12 cellular contexts compared by ENCODE assay signal in the genomic region with DNA sequence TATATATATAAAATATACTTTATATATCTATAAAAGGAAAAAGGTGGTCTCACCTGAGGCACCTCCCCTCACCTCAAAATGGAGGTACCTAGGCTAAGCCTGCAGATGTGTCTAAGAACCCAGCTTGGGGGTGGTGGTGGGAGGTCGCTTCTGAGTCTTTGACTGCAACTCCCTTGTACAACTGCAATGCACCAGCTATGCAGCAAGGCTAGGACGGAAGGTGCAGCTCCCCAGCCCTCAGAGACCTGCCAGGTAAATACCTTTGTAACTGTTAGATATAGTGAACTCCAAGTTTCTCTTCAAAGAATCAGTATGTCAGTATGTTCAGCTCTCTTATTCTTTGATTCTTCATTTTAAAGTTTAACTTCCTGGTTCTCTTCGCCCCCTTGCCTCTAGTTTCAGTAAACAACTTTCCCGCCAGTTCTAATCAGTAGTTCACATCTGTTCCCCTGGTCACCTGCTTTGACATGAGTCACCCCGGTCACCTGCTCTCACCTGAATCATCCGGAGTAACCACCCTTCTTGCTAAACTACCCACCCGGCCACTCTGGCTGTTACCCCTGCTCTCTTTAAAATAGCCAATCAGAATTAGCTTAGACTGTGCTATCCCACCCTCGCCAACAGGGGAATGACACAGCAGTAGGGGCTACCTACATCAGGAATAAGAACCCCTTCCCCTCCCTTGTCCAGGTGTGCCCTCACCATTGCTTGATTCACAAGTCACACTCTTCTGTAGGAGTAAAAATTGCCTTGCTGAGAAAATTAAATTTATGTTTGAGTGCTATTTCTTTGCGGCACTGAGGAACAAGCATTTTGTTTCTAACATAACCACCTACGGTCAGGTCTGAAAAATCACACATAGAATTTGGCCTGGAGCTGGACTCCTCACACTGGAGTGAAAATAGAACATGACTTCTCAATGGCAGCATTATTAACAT. TPM values are rescaled to one million over a fixed set of nuclear protein-coding genes. Genes with fewer than 3 reads are reported as not detected.
DNase-seq lines count a peak whose midpoint lies in the region; ATAC-seq, FAIRE-seq and TF ChIP-seq lines count a peak whose summit lies in the region.
"Had no signal": no experiment of that assay in that cellular context is flagged by ENCODE, and none has a peak within 500 bp of the region (broad histone marks: within the 10 kb centered on the region; RNA-seq: fewer than 3 reads in every experiment).

No MANE protein-coding gene starts in this region.

- TF ChIP-seq RAD21 in A549 (conservative IDR thresholded peaks at IDR 0.05 in 1 of 2, IDR thresholded peaks at IDR 0.05 in 1 of 2), result no peak
- TF ChIP-seq RAD21 in HCT116 (IDR thresholded peaks at IDR 0.05; ENCODE audit: low read depth), result no peak

- H3K27me3 Mint-ChIP-seq in endodermal cell (ENCODE audit: insufficient read depth) (no peaks in the 10 kb centered on the region), osteocyte (ENCODE audit: unreplicated experiment) (no peaks in the 10 kb centered on the region), neural progenitor cell (ENCODE audit: insufficient read depth, low read depth) (peaks cover 5% of the 10 kb centered on the region)

- H3K36me3 ChIP-seq in HCT116 (ENCODE audit: control insufficient read depth in 1 of 2, insufficient read depth in 2 of 2, low read length in 2 of 2) (no peaks in the 10 kb centered on the region), endodermal cell (ENCODE audit: control insufficient read depth, insufficient read depth, low read length) (no peaks in the 10 kb centered on the region), neural progenitor cell (no peaks in the 10 kb centered on the region), PC-9 (ENCODE audit: low read depth) (no peaks in the 10 kb centered on the region)
- H3K36me3 ChIP-seq: HAP-1 had no signal

- H3K9me2 ChIP-seq in HCT116 (ENCODE audit: insufficient read depth) (no peaks in the 10 kb centered on the region), PC-9 (ENCODE audit: insufficient read depth) (no peaks in the 10 kb centered on the region)

- H3K9me3 ChIP-seq in A549, result peaks cover 20% of the 10 kb centered on the region
- peaks cover 9 to 10% of the 10 kb centered on the region in 2 experiments; a peak in 2 of 4 replicates for H3K9me3 ChIP-seq in HCT116 (ENCODE audit: control insufficient read depth in 1 of 2, insufficient read depth in 1 of 2, low read depth in 1 of 2, low read length in 2 of 2)
- peaks cover 23% of the 10 kb centered on the region for H3K9me3 ChIP-seq in endodermal cell (ENCODE audit: control insufficient read depth, low read length)
- no peaks in the 10 kb centered on the region for H3K9me3 ChIP-seq in neural progenitor cell (ENCODE audit: low read depth)
- H3K9me3 ChIP-seq in PC-9 (ENCODE audit: insufficient read depth, low read depth), result peaks cover 20% of the 10 kb centered on the region; the same call in 1 of the 2 replicates

- H3K27ac ChIP-seq in A549, result peak overlapping the region; percentile 74 to 85; a peak in 3 of 6 replicates
- no peak overlapping the region for H3K27ac ChIP-seq in HCT116 (ENCODE audit: low read depth, low read length)
- no peak overlapping the region for H3K27ac ChIP-seq in endodermal cell (ENCODE audit: low read depth, low read length)
- H3K27ac ChIP-seq in neural progenitor cell, result no peak overlapping the region
- no peak overlapping the region for H3K27ac ChIP-seq in PC-9

- TF ChIP-seq POLR2A in A549 (IDR thresholded peaks at IDR 0.05; ENCODE audit: low read length), result no peak
- no peak for TF ChIP-seq POLR2A in HCT116 (IDR thresholded peaks at IDR 0.05; ENCODE audit: borderline replicate concordance, extremely low read depth, insufficient read depth, insufficient read length)

- H3K27me3 ChIP-seq in HCT116 (ENCODE audit: insufficient read depth, low read length), result no peaks in the 10 kb centered on the region
- H3K27me3 ChIP-seq in endodermal cell (ENCODE audit: control insufficient read depth, insufficient read depth, low read length, poor library complexity, severe bottlenecking), result no peaks in the 10 kb centered on the region
- no peaks in the 10 kb centered on the region for H3K27me3 ChIP-seq in neural progenitor cell
- no peaks in the 10 kb centered on the region for H3K27me3 ChIP-seq in PC-9 (ENCODE audit: insufficient read depth, low read depth)

- no peak overlapping the region for H3K4me3 Mint-ChIP-seq in endodermal cell
- no peak overlapping the region for H3K4me3 Mint-ChIP-seq in osteocyte (ENCODE audit: unreplicated experiment)
- no peak overlapping the region for H3K4me3 Mint-ChIP-seq in neural progenitor cell

- DNase-seq in A549 (ENCODE audit: low read depth in 1 of 2, low spot score in 1 of 2) (no peak), HCT116 (ENCODE audit: low read depth, low spot score) (no peak), endodermal cell (peak; percentile 83), osteocyte (ENCODE audit: extremely low spot score, unreplicated experiment) (no peak), germinal center (ENCODE audit: low spot score) (no peak), neural progenitor cell (ENCODE audit: low spot score) (no peak), PC-9 (no peak)
- DNase-seq: NCI-H1417 treated with DMSO at 0.1 percent for 48 hours, NCI-H1930 had no signal

- H4K20me1 ChIP-seq in HCT116 (ENCODE audit: insufficient read depth) (no peaks in the 10 kb centered on the region), neural progenitor cell (ENCODE audit: low read depth) (no peaks in the 10 kb centered on the region), PC-9 (ENCODE audit: insufficient read depth) (no peaks in the 10 kb centered on the region)

- BruUV-seq in HCT116 (replicated peaks; lab: Mats Ljungman, UMichigan) (no TSS peak), PC-9 (replicated peaks; lab: Mats Ljungman, UMichigan) (no TSS peak)

- RAD21 ChIA-PET in HCT116 (lab: Charles Lee; ENCODE audit: low non-redundant PET in 1 of 2, low total read pairs in 2 of 2, uncharacterized antibody in 2 of 2, unreplicated experiment in 2 of 2), result no interaction called here

- no peak for FAIRE-seq in A549 (lab: Jason Lieb, UNC)
- FAIRE-seq: GM19239 had no signal

- H3K4me1 Mint-ChIP-seq in endodermal cell (peaks cover 13% of the 10 kb centered on the region), osteocyte (ENCODE audit: unreplicated experiment) (peaks cover 28% of the 10 kb centered on the region), neural progenitor cell (peaks cover 21% of the 10 kb centered on the region)

- H3F3A ChIP-seq in neural progenitor cell (ENCODE audit: low read depth) (peaks cover 2% of the 10 kb centered on the region), PC-9 (ENCODE audit: insufficient read depth, low read depth) (peaks cover 13% of the 10 kb centered on the region; the same call in 1 of the 2 replicates)

- no peak for TF ChIP-seq EP300 in A549 (IDR thresholded peaks at IDR 0.05)

- H3K79me2 ChIP-seq in HCT116 (ENCODE audit: insufficient read depth, low read length) (no peaks in the 10 kb centered on the region), neural progenitor cell (ENCODE audit: low read depth) (no peaks in the 10 kb centered on the region), PC-9 (ENCODE audit: low read depth) (no peaks in the 10 kb centered on the region)

- CTCF ChIA-PET in A549 (lab: Yijun Ruan, JAX) (interaction anchor here (0.9 to 3.2 kb wide), 2 partner anchors 19 to 38 kb away, joined by 3 to 14 read pairs; no protein-coding TSS in a partner anchor), HCT116 (lab: Charles Lee) (no interaction called here), PC-9 (lab: Charles Lee) (no interaction called here)

- ATAC-seq in A549 (no peak), HCT116 (no peak), HG03175 (IDR thresholded peaks at IDR 0.05; ENCODE audit: unreplicated experiment) (no peak)

- no peak overlapping the region for H3K9ac ChIP-seq in HCT116 (ENCODE audit: low read length)
- H3K9ac ChIP-seq in endodermal cell (ENCODE audit: extremely low read depth, low read length, poor library complexity, severe bottlenecking), result no peak overlapping the region
- no peak overlapping the region for H3K9ac ChIP-seq in neural progenitor cell

- 91% methylated on average over 10 of the region's 10 CpGs for WGBS in A549 (ENCODE audit: missing lambda C conversion rate)
- 92 to 93% methylated on average over 4 to 10 of the region's 10 CpGs for WGBS in endodermal cell (ENCODE audit: insufficient coverage in 1 of 2, insufficient read length in 1 of 2), 2 experiments

- H2AFZ ChIP-seq in HCT116 (ENCODE audit: low read depth, low read length, poor library complexity, severe bottlenecking), result no peak overlapping the region
- H2AFZ ChIP-seq in neural progenitor cell (replicated peaks), result no peak overlapping the region
- H2AFZ ChIP-seq in PC-9, result no peak overlapping the region

- H3K4me2 ChIP-seq in A549 (no peak overlapping the region), HCT116 (ENCODE audit: low read length) (no peak overlapping the region), neural progenitor cell (no peak overlapping the region), PC-9 (no peak overlapping the region)

- H3K36me3 Mint-ChIP-seq in endodermal cell (ENCODE audit: low read depth), result no peaks in the 10 kb centered on the region
- H3K36me3 Mint-ChIP-seq in osteocyte (ENCODE audit: unreplicated experiment), result peaks cover 5% of the 10 kb centered on the region
- peaks cover 7% of the 10 kb centered on the region for H3K36me3 Mint-ChIP-seq in neural progenitor cell

- H3K4me1 ChIP-seq in A549 (peaks cover 10% of the 10 kb centered on the region), HCT116 (ENCODE audit: control insufficient read depth in 1 of 2, insufficient read depth in 2 of 2, low read length in 2 of 2) (peaks cover 5 to 14% of the 10 kb centered on the region in 2 experiments; a peak in 3 of 4 replicates), endodermal cell (ENCODE audit: control insufficient read depth, insufficient read depth, low read length) (no peaks in the 10 kb centered on the region), neural progenitor cell (peaks cover 8% of the 10 kb centered on the region), PC-9 (replicated peaks; ENCODE audit: insufficient read depth) (peaks cover 7% of the 10 kb centered on the region; the same call in 1 of the 2 replicates)

- H3K27ac Mint-ChIP-seq in endodermal cell, result no peak overlapping the region
- H3K27ac Mint-ChIP-seq in osteocyte (ENCODE audit: unreplicated experiment), result peak overlapping the region; percentile 58
- H3K27ac Mint-ChIP-seq in neural progenitor cell, result no peak overlapping the region

- POLR2A ChIA-PET in A549 (lab: Yijun Ruan, JAX), result no interaction called here
- POLR2A ChIA-PET in HCT116 (lab: Charles Lee), result no interaction called here
- POLR2A ChIA-PET in PC-9 (lab: Charles Lee; ENCODE audit: unreplicated experiment), result no interaction called here

- H3K4me3 ChIP-seq in A549, result no peak overlapping the region
- H3K4me3 ChIP-seq in HCT116 (replicated peaks in 1 of 2; ENCODE audit: low read depth in 1 of 2, low read length in 2 of 2), result no peak overlapping the region
- H3K4me3 ChIP-seq in endodermal cell (ENCODE audit: low read length), result no peak overlapping the region
- H3K4me3 ChIP-seq in neural progenitor cell, result no peak overlapping the region
- no peak overlapping the region for H3K4me3 ChIP-seq in PC-9
- H3K4me3 ChIP-seq: HAP-1 had no signal

- intact Hi-C loops in HCT116 (cut with micrococcal nuclease), result no loop called here
- intact Hi-C loops in PC-9 (cut with micrococcal nuclease; ENCODE audit: unreplicated experiment), result no loop called here

- H3K9me3 Mint-ChIP-seq in endodermal cell (peaks cover 26% of the 10 kb centered on the region), osteocyte (ENCODE audit: unreplicated experiment) (peaks cover 12% of the 10 kb centered on the region), neural progenitor cell (peaks cover 24% of the 10 kb centered on the region)

- TF ChIP-seq CTCF in A549 (IDR thresholded peaks at IDR 0.05), result no peak
- TF ChIP-seq CTCF in HCT116 (IDR thresholded peaks at IDR 0.05 in 2 of 3, conservative IDR thresholded peaks at IDR 0.05 in 1 of 3; ENCODE audit: borderline replicate concordance in 1 of 3, insufficient read depth in 1 of 3, low read depth in 2 of 3, low read length in 2 of 3), result no peak
- no peak for TF ChIP-seq CTCF in endodermal cell (conservative IDR thresholded peaks at IDR 0.05)
- TF ChIP-seq CTCF in osteocyte (IDR thresholded peaks at IDR 0.05), result no peak
- TF ChIP-seq CTCF in neural progenitor cell (IDR thresholded peaks at IDR 0.05), result no peak
- no peak for TF ChIP-seq CTCF in PC-9 (conservative IDR thresholded peaks at IDR 0.05)

RNA-seq across cellular contexts. Expression of gene IMPA2, which starts 24.7 kb away (rescaled TPM):
- polyA plus RNA-seq in A549 (2011; rRNA removed) (35.1 and 41.0 TPM in 2 replicates), A549 (2017; fragmentation: RNase III; extraction: RNeasy Plus Mini Kit Qiagen cat#74134 plus additional on column Dnase treatment) (50.9 to 75.6 TPM (median 65.3 TPM) in 3 replicates)
- polyA plus RNA-seq in A549 (2012; cell fraction: cytosol; rRNA removed), result 59.4 and 75.6 TPM in 2 replicates
- 72.3 and 88.3 TPM in 2 replicates for polyA plus RNA-seq in A549 (2012; cell fraction: nucleus; rRNA removed)
- polyA minus RNA-seq in A549 (2011; rRNA and poly(A)+ RNA removed), result 30.7 and 42.3 TPM in 2 replicates
- total RNA-seq in HCT116 (2021; ENCODE audit: unreplicated experiment) (32.5 TPM), endodermal cell (10 to 100 TPM; 68.0 to 88.9 TPM), osteocyte (9.0 and 9.2 TPM in 2 replicates), neural progenitor cell (ENCODE audit: low replicate concordance) (41.9 and 85.3 TPM in 2 replicates), PC-9 (2021) (83.6 and 91.4 TPM in 2 replicates)
- polyA plus RNA-seq in HCT116 (2012), result 22.4 and 24.8 TPM in 2 replicates
- 62.2 TPM for polyA plus RNA-seq in endodermal cell (2013, experiment 1 of 2)
- 51.6 TPM for polyA plus RNA-seq in endodermal cell (2013, experiment 2 of 2)

RNA-seq across cellular contexts. Expression of gene MPPE1, which starts 48.5 kb away (rescaled TPM):
- polyA plus RNA-seq in A549 (2011; rRNA removed) (23.2 and 26.4 TPM in 2 replicates), A549 (2017; fragmentation: RNase III; extraction: RNeasy Plus Mini Kit Qiagen cat#74134 plus additional on column Dnase treatment) (18.5 to 20.4 TPM (median 19.5 TPM) in 3 replicates)
- 13.3 and 15.1 TPM in 2 replicates for polyA plus RNA-seq in A549 (2012; cell fraction: cytosol; rRNA removed)
- 29.2 and 33.9 TPM in 2 replicates for polyA plus RNA-seq in A549 (2012; cell fraction: nucleus; rRNA removed)
- 12.9 and 18.9 TPM in 2 replicates for polyA minus RNA-seq in A549 (2011; rRNA and poly(A)+ RNA removed)
- total RNA-seq in HCT116 (2021; ENCODE audit: unreplicated experiment) (21.4 TPM), endodermal cell (10 to 100 TPM; 27.3 to 33.5 TPM), osteocyte (49.4 and 58.6 TPM in 2 replicates), neural progenitor cell (ENCODE audit: low replicate concordance) (12.2 and 17.3 TPM in 2 replicates), PC-9 (2021) (40.7 and 54.9 TPM in 2 replicates)
- polyA plus RNA-seq in HCT116 (2012), result 12.1 and 12.4 TPM in 2 replicates
- 19.5 TPM for polyA plus RNA-seq in endodermal cell (2013, experiment 1 of 2)
- 14.6 TPM for polyA plus RNA-seq in endodermal cell (2013, experiment 2 of 2)

Comparison
In these comparisons a context has a peak if more than half of its experiments do, and no peak if none do; other contexts are left out.
1. H3K27ac ChIP-seq: peak in A549 (2 of 2); none in HCT116 (single experiment), endodermal cell (single experiment), neural progenitor cell (single experiment) and PC-9 (single experiment).